5 cellular contexts compared by ENCODE assay signal in the genomic region with DNA sequence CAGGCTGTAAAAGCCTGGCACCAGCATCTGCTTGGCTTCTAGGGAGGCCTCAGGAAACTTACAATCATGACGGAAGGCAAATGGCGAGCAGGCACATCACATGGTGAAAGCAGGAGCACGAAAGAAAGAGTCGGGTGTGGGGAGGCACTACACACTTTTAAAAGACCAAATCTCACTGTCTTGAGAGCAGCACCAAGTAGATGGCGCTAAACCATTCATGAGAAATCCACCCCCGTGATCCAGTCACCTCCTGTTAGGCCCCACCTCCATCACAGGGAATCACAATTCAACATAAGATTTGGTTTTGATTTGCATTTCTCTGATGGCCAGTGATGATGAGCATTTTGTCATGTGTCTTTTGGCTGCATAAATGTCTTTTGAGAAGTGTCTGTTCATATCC. TPM values are rescaled to one million over a fixed set of nuclear protein-coding genes. Genes with fewer than 3 reads are reported as not detected.
"Had no signal": no experiment of that assay in that cellular context is flagged by ENCODE, and none has a peak within 500 bp of the region (broad histone marks: within the 10 kb centered on the region; RNA-seq: fewer than 3 reads in every experiment).

No MANE protein-coding gene starts in this region.

RNA-seq across cellular contexts. Expression of a gene that starts 36.6 kb away (rescaled TPM):
- total RNA-seq: H4, H7, HepG2, HT1080 had no signal
- polyA plus RNA-seq: IgD-negative memory B cell had no signal
